8 cellular contexts compared by ENCODE assay signal in the genomic region with DNA sequence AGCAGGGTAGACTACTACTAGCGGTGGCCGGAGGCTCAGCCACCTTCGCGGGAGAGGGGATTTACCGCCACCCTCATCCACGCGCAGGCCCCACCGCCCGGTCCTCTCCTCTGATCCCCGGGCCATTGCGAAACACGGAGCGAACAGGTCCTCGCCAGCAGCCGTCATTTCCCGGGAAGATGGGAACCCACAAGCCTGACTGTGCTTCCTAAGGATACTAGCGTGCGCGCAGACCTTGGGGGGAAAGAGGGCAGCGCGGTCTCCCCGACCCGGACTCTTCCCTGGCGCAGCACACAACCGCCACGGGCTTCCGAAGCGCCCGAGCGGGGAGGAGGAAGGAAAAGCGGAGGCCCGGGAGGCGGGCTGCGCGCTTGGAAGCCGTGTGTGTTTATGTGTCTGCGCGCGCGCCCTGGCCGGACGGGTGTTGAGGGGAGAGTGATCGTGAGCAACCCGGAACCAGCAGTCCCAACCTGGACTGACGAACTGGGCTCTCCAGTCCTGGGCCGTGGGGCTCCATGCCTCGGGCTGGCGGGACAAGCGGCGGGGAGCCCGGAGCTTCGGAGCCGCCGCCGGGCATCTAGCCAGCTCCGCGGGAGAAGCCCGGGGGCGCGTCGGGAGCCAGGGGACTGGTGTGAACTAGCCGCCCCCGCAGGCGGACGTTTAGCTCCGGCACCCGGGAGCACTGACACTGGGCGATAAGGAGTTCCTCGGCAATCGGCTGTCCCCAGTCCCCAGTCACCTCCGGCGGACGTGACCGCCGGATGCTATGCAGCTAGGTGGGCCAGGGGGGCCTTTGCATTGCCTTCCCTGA.
DNase-seq lines count a peak whose midpoint lies in the region; ATAC-seq and TF ChIP-seq lines count a peak whose summit lies in the region.

No MANE protein-coding gene starts in this region.

- H3K4me3 Mint-ChIP-seq in activated T-cell treated with anti-CD3 and anti-CD28 coated beads, Interleukin-2, amount 50 U/mL, for 24 hours, result peak overlapping the region; percentile 79
- peak overlapping the region; percentile 75 for H3K4me3 Mint-ChIP-seq in neural progenitor cell

- H4K20me1 ChIP-seq in neural progenitor cell (ENCODE audit: low read depth), result peaks cover 8% of the 10 kb centered on the region

- H3K4me3 ChIP-seq in HAP-1 (peak overlapping the region; percentile 32), fibroblast of the aortic adventitia (ENCODE audit: low read depth, low read length) (peak overlapping the region; percentile 43), neural progenitor cell (peak overlapping the region; percentile 44)

- no peaks in the 10 kb centered on the region; the same call in 1 of the 2 replicates for H3K36me3 ChIP-seq in HAP-1 (replicated peaks)
- H3K36me3 ChIP-seq in neural progenitor cell, result no peaks in the 10 kb centered on the region

- H3K27ac Mint-ChIP-seq in activated T-cell treated with anti-CD3 and anti-CD28 coated beads, Interleukin-2, amount 50 U/mL, for 24 hours, result peak overlapping the region; percentile 96
- no peak overlapping the region for H3K27ac Mint-ChIP-seq in neural progenitor cell

- in situ Hi-C loops in HAP-1 (cut with MboI; ENCODE audit: low sequenced_read_pairs), result no loop called here

- DNase-seq in AG08396 (ENCODE audit: low spot score) (peak; percentile 64), HAP-1 (ENCODE audit: low spot score in 2 of 2) (peak; percentile 36 to 69), fibroblast of the aortic adventitia (ENCODE audit: low read depth) (peak; percentile 57), neural progenitor cell (ENCODE audit: low spot score) (peak; percentile 58), HPDE6-E6E7 (ENCODE audit: extremely low spot score) (no peak), iPS-NIHi11 (ENCODE audit: low spot score) (no peak)
- peak; percentile 70 for DNase-seq in activated T-cell treated with anti-CD3 and anti-CD28 coated beads, Interleukin-2, amount 50 U/mL, for 24 hours

- H3K27ac ChIP-seq in neural progenitor cell, result no peak overlapping the region

- peaks cover 34% of the 10 kb centered on the region for H3K36me3 Mint-ChIP-seq in activated T-cell treated with anti-CD3 and anti-CD28 coated beads, Interleukin-2, amount 50 U/mL, for 24 hours (ENCODE audit: low read depth)
- peaks cover 4% of the 10 kb centered on the region for H3K36me3 Mint-ChIP-seq in neural progenitor cell

- peaks cover 68% of the 10 kb centered on the region for H3K4me1 ChIP-seq in HAP-1
- H3K4me1 ChIP-seq in neural progenitor cell, result peaks cover 16% of the 10 kb centered on the region

- H3K9me3 ChIP-seq in HAP-1 (no peaks in the 10 kb centered on the region), neural progenitor cell (ENCODE audit: low read depth) (no peaks in the 10 kb centered on the region)

- peaks cover 74% of the 10 kb centered on the region for H3K27me3 Mint-ChIP-seq in activated T-cell treated with anti-CD3 and anti-CD28 coated beads, Interleukin-2, amount 50 U/mL, for 24 hours
- H3K27me3 Mint-ChIP-seq in neural progenitor cell (ENCODE audit: insufficient read depth, low read depth), result peaks cover 11% of the 10 kb centered on the region

- H3K9me3 Mint-ChIP-seq in activated T-cell treated with anti-CD3 and anti-CD28 coated beads, Interleukin-2, amount 50 U/mL, for 24 hours, result no peaks in the 10 kb centered on the region
- peaks cover 15% of the 10 kb centered on the region for H3K9me3 Mint-ChIP-seq in neural progenitor cell

- peaks cover 63% of the 10 kb centered on the region for H3F3A ChIP-seq in neural progenitor cell (ENCODE audit: low read depth)

- no peak overlapping the region for H2AFZ ChIP-seq in neural progenitor cell (replicated peaks)

- H3K9ac ChIP-seq in neural progenitor cell, result no peak overlapping the region

- H3K27me3 ChIP-seq in HAP-1 (ENCODE audit: low read depth), result no peaks in the 10 kb centered on the region
- peaks cover 63% of the 10 kb centered on the region for H3K27me3 ChIP-seq in neural progenitor cell

- ATAC-seq in HG03135 (IDR thresholded peaks at IDR 0.05; ENCODE audit: unreplicated experiment), result no peak

- H3K4me2 ChIP-seq in neural progenitor cell, result peak overlapping the region; percentile 77

- TF ChIP-seq CTCF in fibroblast of the aortic adventitia (IDR thresholded peaks at IDR 0.05; ENCODE audit: insufficient read depth, low read length) (no peak), neural progenitor cell (IDR thresholded peaks at IDR 0.05) (no peak)

- H3K79me2 ChIP-seq in neural progenitor cell (ENCODE audit: low read depth), result peaks cover 18% of the 10 kb centered on the region

- peaks cover 56% of the 10 kb centered on the region for H3K4me1 Mint-ChIP-seq in activated T-cell treated with anti-CD3 and anti-CD28 coated beads, Interleukin-2, amount 50 U/mL, for 24 hours (ENCODE audit: low read depth)
- H3K4me1 Mint-ChIP-seq in neural progenitor cell, result peaks cover 42% of the 10 kb centered on the region

Comparison
In these comparisons a context has a peak if more than half of its experiments do, and no peak if none do; other contexts are left out.
1. DNase-seq: peak in AG08396 (single experiment), HAP-1 (2 of 2), activated T-cell treated with anti-CD3 and anti-CD28 coated beads, Interleukin-2, amount 50 U/mL, for 24 hours (single experiment), fibroblast of the aortic adventitia (single experiment) and neural progenitor cell (single experiment); none in HPDE6-E6E7 (single experiment) and iPS-NIHi11 (single experiment).
2. Peak in every context shown above with its lines, with median percentiles within 50 percentile points of each other: H3K4me3 ChIP-seq.